ENCODE assay signal across 14 cellular contexts in genomic region chr3:48042071-48042760, GRCh38. TPM values are rescaled to one million over a fixed set of nuclear protein-coding genes. Genes with fewer than 3 reads are reported as not detected.
DNase-seq lines count a peak whose midpoint lies in the region; ATAC-seq, FAIRE-seq and TF ChIP-seq lines count a peak whose summit lies in the region.
"Had no signal": no experiment of that assay in that cellular context is flagged by ENCODE, and none has a peak within 500 bp of the region (broad histone marks: within the 10 kb centered on the region; RNA-seq: fewer than 3 reads in every experiment).

No MANE protein-coding gene starts in this region.

- no peak overlapping the region for H3T11ph ChIP-seq in H9 (ENCODE audit: low read length)

- no peak overlapping the region for H4K91ac ChIP-seq in H9 (ENCODE audit: insufficient read length, low read depth, low read length)

- H3K27me3 Mint-ChIP-seq in activated CD8-positive, alpha-beta T cell treated with anti-CD3 and anti-CD28 coated beads for 36 hours, result no peaks in the 10 kb centered on the region
- no peaks in the 10 kb centered on the region for H3K27me3 Mint-ChIP-seq in activated CD8-positive, alpha-beta T cell treated with anti-CD3 and anti-CD28 coated beads, Interleukin-2, amount 10 ng/mL, durations not matched to agents 7 days and 5 days (ENCODE audit: low read depth)
- H3K27me3 Mint-ChIP-seq in osteocyte (ENCODE audit: unreplicated experiment) (no peaks in the 10 kb centered on the region), H9 (ENCODE audit: low read depth) (no peaks in the 10 kb centered on the region)

- no peak overlapping the region for H3K4me3 Mint-ChIP-seq in activated CD8-positive, alpha-beta T cell treated with anti-CD3 and anti-CD28 coated beads for 36 hours
- H3K4me3 Mint-ChIP-seq in activated CD8-positive, alpha-beta T cell treated with anti-CD3 and anti-CD28 coated beads, Interleukin-2, amount 10 ng/mL, durations not matched to agents 7 days and 5 days, result no peak overlapping the region
- H3K4me3 Mint-ChIP-seq in osteocyte (ENCODE audit: unreplicated experiment) (no peak overlapping the region), H9 (no peak overlapping the region)

- H2AK5ac ChIP-seq in H9 (ENCODE audit: insufficient read length, low read length), result no peak overlapping the region

- intact Hi-C loops in activated CD8-positive, alpha-beta T cell treated with anti-CD3 and anti-CD28 coated beads for 36 hours (cut with micrococcal nuclease), result no loop called here

- H3K79me1 ChIP-seq in H9 (ENCODE audit: insufficient read depth, low read depth, low read length, poor library complexity, severe bottlenecking), result peaks cover 2% of the 10 kb centered on the region

- H3K4me2 ChIP-seq in H9 (ENCODE audit: insufficient read depth, insufficient read length, low read length), result no peak overlapping the region

- ATAC-seq in activated CD8-positive, alpha-beta T cell treated with anti-CD3 and anti-CD28 coated beads for 36 hours, result peak; percentile 66
- ATAC-seq in activated CD8-positive, alpha-beta T cell treated with anti-CD3 and anti-CD28 coated beads, Interleukin-2, amount 10 ng/mL, durations not matched to agents 7 days and 5 days, result no peak

- H3K27ac ChIP-seq in HEK293 (ENCODE audit: extremely low read depth, low read depth, low read length) (no peak overlapping the region; the same call in 1 of the 2 replicates), H9 (ENCODE audit: insufficient read length, low read depth, low read length) (no peak overlapping the region)
- H3K27ac ChIP-seq: parathyroid adenoma, SK-N-MC had no signal

- H3K9ac ChIP-seq in H9 (ENCODE audit: extremely low read depth, insufficient read length, low read length), result no peak overlapping the region
- H3K9ac ChIP-seq: parathyroid adenoma had no signal

- H3K27me3 ChIP-seq in bronchial epithelial cell (ENCODE audit: control insufficient read depth, insufficient read depth, low read length), result no peaks in the 10 kb centered on the region
- no peaks in the 10 kb centered on the region for H3K27me3 ChIP-seq in H9 (ENCODE audit: insufficient read depth, low read length)

- TF ChIP-seq CTCF in activated CD8-positive, alpha-beta T cell treated with anti-CD3 and anti-CD28 coated beads for 36 hours (IDR thresholded peaks at IDR 0.05), result no peak
- TF ChIP-seq CTCF in HEK293 (tag by site-specific recombination; IDR thresholded peaks at IDR 0.05) (no peak), bronchial epithelial cell (IDR thresholded peaks at IDR 0.05; ENCODE audit: insufficient read depth, low read length, severe bottlenecking) (no peak), osteocyte (IDR thresholded peaks at IDR 0.05) (no peak), H9 (conservative IDR thresholded peaks at IDR 0.05) (no peak)

- no peak overlapping the region for H3K23ac ChIP-seq in H9 (ENCODE audit: insufficient read length, low read depth, low read length)

- H2AFZ ChIP-seq in H9 (ENCODE audit: low read length), result no peak overlapping the region
- H2AFZ ChIP-seq: parathyroid adenoma had no signal

- H3K18ac ChIP-seq in H9 (ENCODE audit: insufficient read length, low read depth, low read length), result no peak overlapping the region

- H4K8ac ChIP-seq in H9 (replicated peaks; ENCODE audit: insufficient read length, low read depth, low read length), result no peak overlapping the region

- H3K79me2 ChIP-seq in H9 (ENCODE audit: insufficient read depth, low read length), result peaks cover 6% of the 10 kb centered on the region; the same call in 1 of the 2 replicates

- POLR2A ChIA-PET in activated CD8-positive, alpha-beta T cell treated with anti-CD3 and anti-CD28 coated beads for 36 hours (lab: Charles Lee), result interaction anchor here (0.7 to 1.5 kb wide), 3 partner anchors 10 to 227 kb away, joined by 3 to 4 read pairs (median 3); no protein-coding TSS in a partner anchor
- POLR2A ChIA-PET in activated CD8-positive, alpha-beta T cell treated with anti-CD3 and anti-CD28 coated beads, Interleukin-2, amount 10 ng/mL, durations not matched to agents 7 days and 5 days (lab: Charles Lee), result no interaction called here
- POLR2A ChIA-PET in HEK293 (lab: Yijun Ruan, JAX), result interaction anchor here (1.2 kb wide), 1 partner anchor 42 kb away, joined by 4 read pairs; no protein-coding TSS in a partner anchor

- H3K9me3 Mint-ChIP-seq in activated CD8-positive, alpha-beta T cell treated with anti-CD3 and anti-CD28 coated beads for 36 hours, result no peaks in the 10 kb centered on the region
- no peaks in the 10 kb centered on the region for H3K9me3 Mint-ChIP-seq in activated CD8-positive, alpha-beta T cell treated with anti-CD3 and anti-CD28 coated beads, Interleukin-2, amount 10 ng/mL, durations not matched to agents 7 days and 5 days (ENCODE audit: insufficient read depth)
- H3K9me3 Mint-ChIP-seq in osteocyte (ENCODE audit: unreplicated experiment) (no peaks in the 10 kb centered on the region), H9 (no peaks in the 10 kb centered on the region)

- H2BK12ac ChIP-seq in H9 (ENCODE audit: insufficient read length, low read depth, low read length), result no peak overlapping the region

- no peaks in the 10 kb centered on the region for H4K20me1 ChIP-seq in H9 (ENCODE audit: control insufficient read depth, insufficient read depth, insufficient read length)

- no peak overlapping the region for H2BK120ac ChIP-seq in H9 (ENCODE audit: low read depth, low read length, poor library complexity, severe bottlenecking)

- H3K27ac Mint-ChIP-seq in activated CD8-positive, alpha-beta T cell treated with anti-CD3 and anti-CD28 coated beads for 36 hours, result no peak overlapping the region
- H3K27ac Mint-ChIP-seq in activated CD8-positive, alpha-beta T cell treated with anti-CD3 and anti-CD28 coated beads, Interleukin-2, amount 10 ng/mL, durations not matched to agents 7 days and 5 days, result no peak overlapping the region
- H3K27ac Mint-ChIP-seq in osteocyte (ENCODE audit: unreplicated experiment) (peak overlapping the region; percentile 56), H9 (peak overlapping the region in 1 of 3 experiments; percentile 84; a peak in 2 of 7 replicates)

- no peaks in the 10 kb centered on the region for H3K23me2 ChIP-seq in H9 (ENCODE audit: insufficient read length, low read depth, low read length, poor library complexity, severe bottlenecking)

- no peak overlapping the region for H2BK15ac ChIP-seq in H9 (ENCODE audit: low read depth, low read length)

- H3K9me3 ChIP-seq in HEK293 (ENCODE audit: control insufficient read depth, insufficient read depth, low read depth, low read length), result no peaks in the 10 kb centered on the region
- H3K9me3 ChIP-seq in H9 (ENCODE audit: control insufficient read depth, low read depth, low read length), result no peaks in the 10 kb centered on the region

- H2BK5ac ChIP-seq in H9 (ENCODE audit: insufficient read length, low read length), result no peak overlapping the region

- no peak overlapping the region for H2BK20ac ChIP-seq in H9 (ENCODE audit: low read depth, low read length, poor library complexity, severe bottlenecking)

- no CpG with 5 or more reads among the region's 3 CpGs for WGBS in H9 (ENCODE audit: extremely low coverage, insufficient read length, low lambda C conversion rate)

- no peak for FAIRE-seq in bronchial epithelial cell (lab: Jason Lieb, UNC)

- H3K4me1 ChIP-seq in HEK293 (ENCODE audit: control insufficient read depth, insufficient read depth, low read length) (peaks cover 6% of the 10 kb centered on the region), H9 (ENCODE audit: insufficient read depth, low read length) (no peaks in the 10 kb centered on the region; the same call in 1 of the 2 replicates)

- H3K14ac ChIP-seq in H9 (ENCODE audit: insufficient read depth, low read length), result no peak overlapping the region

- no peak for DNase-seq in activated CD8-positive, alpha-beta T cell treated with anti-CD3 and anti-CD28 coated beads for 36 hours
- DNase-seq in activated CD8-positive, alpha-beta T cell treated with anti-CD3 and anti-CD28 coated beads, Interleukin-2, amount 10 ng/mL, durations not matched to agents 7 days and 5 days, result no peak
- peak; percentile 27 for DNase-seq in bronchial epithelial cell (ENCODE audit: low read depth)
- DNase-seq in osteocyte (ENCODE audit: extremely low spot score, unreplicated experiment), result no peak
- DNase-seq in DMS79 (lab: John Stamatoyannopoulos, UW), result no peak
- DNase-seq in H9, result no peak
- no peak for DNase-seq in hepatic stellate cell (ENCODE audit: low spot score)
- DNase-seq: central memory CD4-positive, alpha-beta T cell; erythroblast; NCI-H2107; stimulated activated CD8-positive, alpha-beta memory T cell treated with anti-CD3 and anti-CD28 coated beads, Interleukin-4, amount 100 ng/mL, for 48 hours had no signal

- no peak overlapping the region for H4K5ac ChIP-seq in H9 (ENCODE audit: insufficient read length, low read depth, low read length)

- H3K56ac ChIP-seq in H9 (ENCODE audit: insufficient read length, low read depth, low read length), result no peak overlapping the region

- H3K36me3 ChIP-seq in HEK293 (ENCODE audit: control insufficient read depth in 2 of 2, insufficient read depth in 1 of 2, low read length in 2 of 2) (no peaks in the 10 kb centered on the region), bronchial epithelial cell (ENCODE audit: control insufficient read depth, insufficient read depth, low read length) (peaks cover 2% of the 10 kb centered on the region)

- H3K4ac ChIP-seq in H9 (ENCODE audit: low read depth, low read length), result no peak overlapping the region

- H3K4me1 Mint-ChIP-seq in activated CD8-positive, alpha-beta T cell treated with anti-CD3 and anti-CD28 coated beads for 36 hours (ENCODE audit: low read depth), result peaks cover 18% of the 10 kb centered on the region
- peaks cover 26% of the 10 kb centered on the region for H3K4me1 Mint-ChIP-seq in activated CD8-positive, alpha-beta T cell treated with anti-CD3 and anti-CD28 coated beads, Interleukin-2, amount 10 ng/mL, durations not matched to agents 7 days and 5 days (ENCODE audit: low read depth)
- H3K4me1 Mint-ChIP-seq in osteocyte (ENCODE audit: unreplicated experiment) (peaks cover 35% of the 10 kb centered on the region), H9 (peaks cover 8 to 10% of the 10 kb centered on the region in 2 experiments)

- CTCF ChIA-PET in activated CD8-positive, alpha-beta T cell treated with anti-CD3 and anti-CD28 coated beads for 36 hours (lab: Charles Lee), result no interaction called here
- CTCF ChIA-PET in activated CD8-positive, alpha-beta T cell treated with anti-CD3 and anti-CD28 coated beads, Interleukin-2, amount 10 ng/mL, durations not matched to agents 7 days and 5 days (lab: Charles Lee), result interaction anchor here (0.8 to 1.1 kb wide), 3 partner anchors 12 to 217 kb away, joined by 3 to 4 read pairs (median 3); no protein-coding TSS in a partner anchor
- CTCF ChIA-PET in HEK293 (lab: Yijun Ruan, JAX), result interaction anchor here (0.5 kb wide), 1 partner anchor 24 kb away, joined by 4 read pairs; no protein-coding TSS in a partner anchor

- H3K36me3 Mint-ChIP-seq in activated CD8-positive, alpha-beta T cell treated with anti-CD3 and anti-CD28 coated beads for 36 hours (ENCODE audit: low read depth), result peaks cover 2% of the 10 kb centered on the region
- peaks cover 10% of the 10 kb centered on the region for H3K36me3 Mint-ChIP-seq in activated CD8-positive, alpha-beta T cell treated with anti-CD3 and anti-CD28 coated beads, Interleukin-2, amount 10 ng/mL, durations not matched to agents 7 days and 5 days (ENCODE audit: low read depth)
- H3K36me3 Mint-ChIP-seq in osteocyte (ENCODE audit: unreplicated experiment) (peaks cover 4% of the 10 kb centered on the region), H9 (ENCODE audit: insufficient read depth in 1 of 3, low read depth in 3 of 3) (peaks cover 3 to 8% (median 3%) of the 10 kb centered on the region in 3 experiments; a peak in 5 of 7 replicates)

- no peak overlapping the region for H3K4me3 ChIP-seq in HEK293 (ENCODE audit: low read depth, low read length)
- H3K4me3 ChIP-seq in bronchial epithelial cell (ENCODE audit: low read depth, low read length), result no peak overlapping the region
- H3K4me3 ChIP-seq: SK-N-MC had no signal

RNA-seq across cellular contexts. Expression of gene MAP4, which starts 26.0 kb away (rescaled TPM):
- total RNA-seq in activated CD8-positive, alpha-beta T cell treated with anti-CD3 and anti-CD28 coated beads for 36 hours, result 100 to 1,000 TPM; 101 to 103 TPM
- total RNA-seq in activated CD8-positive, alpha-beta T cell treated with anti-CD3 and anti-CD28 coated beads, Interleukin-2, amount 10 ng/mL, durations not matched to agents 7 days and 5 days, result 100 to 1,000 TPM; 119 to 120 TPM
- total RNA-seq in bronchial epithelial cell, result 44.8 and 73.2 TPM in 2 replicates
- total RNA-seq in osteocyte, result 275 and 295 TPM in 2 replicates
- total RNA-seq in H9 (2021), result 138 and 140 TPM in 2 replicates
